Comparison of ENCODE assay signal across 8 cellular contexts in the genomic region with DNA sequence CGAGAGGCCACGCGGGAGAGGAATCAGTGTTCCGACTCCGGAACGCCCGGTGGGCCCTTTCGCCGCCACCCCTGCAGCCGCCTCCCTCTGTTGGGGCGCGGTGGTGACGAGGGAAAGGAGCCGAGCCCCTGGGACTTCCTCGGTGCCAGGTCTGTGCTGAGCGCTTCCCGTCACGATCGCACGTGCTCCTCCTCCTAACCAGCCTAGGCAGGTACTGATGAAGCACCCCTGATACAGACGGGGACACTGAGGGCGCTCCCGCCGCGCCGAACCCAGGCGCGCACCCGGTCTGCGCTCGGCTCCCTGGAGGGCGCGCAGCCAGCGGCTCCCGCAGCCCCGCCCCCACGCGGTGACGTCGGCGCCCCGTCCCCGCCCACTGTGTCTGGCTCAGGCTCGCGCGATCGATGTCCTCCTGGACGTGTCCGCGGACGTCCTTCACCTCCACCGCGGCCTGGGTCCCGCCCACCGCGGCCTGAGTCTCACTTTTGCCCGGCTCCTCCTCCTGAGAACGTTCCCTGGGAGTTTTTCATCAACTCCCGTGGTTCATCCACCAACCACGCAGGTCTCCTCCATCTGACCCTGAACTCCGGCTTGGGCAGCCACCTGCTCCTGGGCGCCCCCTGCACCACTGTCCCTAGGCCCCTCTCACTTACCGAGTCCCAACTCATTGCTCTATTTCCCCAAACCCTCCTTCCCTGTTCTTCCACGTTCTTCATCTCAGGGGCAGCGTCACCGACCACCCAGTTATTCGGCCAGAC. TPM values are rescaled to one million over a fixed set of nuclear protein-coding genes. Genes with fewer than 3 reads are reported as not detected.
DNase-seq lines count a peak whose midpoint lies in the region; ATAC-seq and TF ChIP-seq lines count a peak whose summit lies in the region.

No MANE protein-coding gene starts in this region.

- H3K4me3 ChIP-seq in BE2C (ENCODE audit: low read depth, low read length) (peak overlapping the region; percentile 74), RWPE2 (ENCODE audit: severe bottlenecking) (peak overlapping the region; percentile 37), osteoblast (ENCODE audit: insufficient read depth, low read length) (peak overlapping the region; percentile 72), thyroid gland (replicated peaks in 1 of 3) (peak overlapping the region in 2 of 3 donors; percentile 48 to 49)

- peak; percentile 88 for DNase-seq in BE2C
- DNase-seq in GM19238 (ENCODE audit: insufficient read length, low spot score): peak; percentile 87
- peak; percentile 82 for DNase-seq in HK-2 (ENCODE audit: unreplicated experiment)
- no peak for DNase-seq in RWPE2 (ENCODE audit: low spot score)
- peak in 3 of 4 experiments; percentile 11 to 51 (median 22) for DNase-seq in activated naive CD4-positive, alpha-beta T cell (lab: John Stamatoyannopoulos, UW)
- peak; percentile 41 to 87 (median 70) for DNase-seq in head of caudate nucleus
- peak; percentile 98 for DNase-seq in osteoblast (ENCODE audit: insufficient read length, low spot score, missing footprints)
- DNase-seq in thyroid gland: peak; percentile 92 to 93

- H3K4me1 ChIP-seq in BE2C (no peaks in the 10 kb centered on the region), RWPE2 (ENCODE audit: insufficient read depth, poor library complexity, severe bottlenecking) (peaks cover 3% of the 10 kb centered on the region), osteoblast (ENCODE audit: insufficient read depth, low read length) (peaks cover 5% of the 10 kb centered on the region), thyroid gland (peaks cover 23 to 34% of the 10 kb centered on the region in 2 donors)

- no peaks in the 10 kb centered on the region for H3K9me3 ChIP-seq in BE2C
- no peaks in the 10 kb centered on the region for H3K9me3 ChIP-seq in RWPE2 (ENCODE audit: severe bottlenecking)
- H3K9me3 ChIP-seq in osteoblast (ENCODE audit: low read depth, low read length): no peaks in the 10 kb centered on the region
- H3K9me3 ChIP-seq in thyroid gland: no peaks in the 10 kb centered on the region

- H3K27me3 ChIP-seq in BE2C (no peaks in the 10 kb centered on the region), RWPE2 (ENCODE audit: insufficient read depth, poor library complexity, severe bottlenecking) (no peaks in the 10 kb centered on the region), osteoblast (ENCODE audit: insufficient read depth, low read length) (peaks cover 7% of the 10 kb centered on the region), thyroid gland (no peaks in the 10 kb centered on the region)

- ATAC-seq in RWPE2 (ENCODE audit: low read depth): peak; percentile 87

- H3K79me2 ChIP-seq in osteoblast (ENCODE audit: insufficient read depth, low read length): no peaks in the 10 kb centered on the region

- WGBS in thyroid gland, 2 donors: 7 to 8% methylated on average over 27 to 34 of the region's 67 CpGs

- peak overlapping the region; percentile 93 for H2AFZ ChIP-seq in osteoblast (ENCODE audit: low read length)

- H4K20me1 ChIP-seq in osteoblast (ENCODE audit: insufficient read depth, low read length): no peaks in the 10 kb centered on the region

- TF ChIP-seq CTCF in BE2C (IDR thresholded peaks at IDR 0.05; ENCODE audit: low read depth, low read length) (no peak), RWPE2 (IDR thresholded peaks at IDR 0.05; ENCODE audit: poor library complexity, severe bottlenecking) (no peak), osteoblast (IDR thresholded peaks at IDR 0.05; ENCODE audit: extremely low read depth, low read depth, low read length) (no peak), thyroid gland (IDR thresholded peaks at IDR 0.05) (no peak)

- H3K36me3 ChIP-seq in BE2C (no peaks in the 10 kb centered on the region), RWPE2 (ENCODE audit: low read depth) (no peaks in the 10 kb centered on the region), osteoblast (ENCODE audit: insufficient read depth, low read length) (no peaks in the 10 kb centered on the region), thyroid gland (no peaks in the 10 kb centered on the region)

- H3K4me2 ChIP-seq in osteoblast (ENCODE audit: insufficient read depth, low read length): peak overlapping the region; percentile 86

- intact Hi-C loops in head of caudate nucleus (cut with DNase I) (no loop called here), thyroid gland (cut with DNase I) (loop anchor here (5.0 kb wide), 1 partner anchor 46 kb away; no protein-coding TSS in a partner anchor)

- H3K27ac ChIP-seq in RWPE2 (ENCODE audit: poor library complexity, severe bottlenecking) (no peak overlapping the region), osteoblast (ENCODE audit: low read depth, low read length) (no peak overlapping the region), thyroid gland (peak overlapping the region; percentile 61 to 96 (median 81))

- TF ChIP-seq POLR2A in thyroid gland (IDR thresholded peaks at IDR 0.05): peak; percentile 57 to 98

RNA-seq across cellular contexts. Expression of gene KLK15, which starts 2.6 kb away (rescaled TPM):
- polyA plus RNA-seq in BE2C (2012; ENCODE audit: insufficient read depth, insufficient read length, low read depth): not detected
- total RNA-seq in osteoblast (not detected in 2 replicates), thyroid gland (1 to 10 TPM in 2 of 4 donors, under 1 TPM in 1, not detected in 1; 0.81 to 2.8 (median 1.8) TPM)

RNA-seq across cellular contexts. Expression of gene KLK1, which starts 12.4 kb away (rescaled TPM):
- 4.9 TPM for polyA plus RNA-seq in BE2C (2012; ENCODE audit: insufficient read depth, insufficient read length, low read depth)
- total RNA-seq in osteoblast (not detected in 2 replicates), thyroid gland (1 to 10 TPM in 2 of 4 donors, under 1 TPM in 1, not detected in 1; 0.67 to 6.6 (median 6.1) TPM)

RNA-seq across cellular contexts. Expression of gene KLK3, which starts 18.8 kb away (rescaled TPM):
- not detected for polyA plus RNA-seq in BE2C (2012; ENCODE audit: insufficient read depth, insufficient read length, low read depth)
- total RNA-seq in osteoblast (not detected in 2 replicates), thyroid gland (1 to 10 TPM in 1 of 4 donors, under 1 TPM in 1, not detected in 2; 0.54 to 1.3 TPM)

RNA-seq across cellular contexts. Expression of gene KLK2, which starts 37.3 kb away (rescaled TPM):
- polyA plus RNA-seq in BE2C (2012; ENCODE audit: insufficient read depth, insufficient read length, low read depth): not detected
- total RNA-seq in osteoblast: not detected in 2 replicates
- 10 to 100 TPM in 1 of 4 donors, 1 to 10 TPM in 3; 2.8 to 11.0 (median 5.0) TPM for total RNA-seq in thyroid gland

RNA-seq across cellular contexts. Expression of gene ACP4, which starts 45.7 kb away (rescaled TPM):
- polyA plus RNA-seq in BE2C (2012; ENCODE audit: insufficient read depth, insufficient read length, low read depth): 0.54 TPM
- total RNA-seq in osteoblast (not detected in 2 replicates), thyroid gland (not detected)

Comparison
In these comparisons a context has a peak if more than half of its experiments do, and no peak if none do; other contexts are left out.
1. H3K27ac ChIP-seq: peak in thyroid gland (3 of 3); none in RWPE2 (single experiment) and osteoblast (single experiment).
2. Peak in every context shown above with its lines, with median percentiles within 50 percentile points of each other: H3K4me3 ChIP-seq.